In genomic region chr7:17878621-17879020, GRCh38 we compare ENCODE assay signal across 1 cellular context.
TF ChIP-seq lines count a peak whose summit lies in the region.

No MANE protein-coding gene starts in this region.

TF ChIP-seq in WTC11, 78 proteins besides CTCF, POLR2A, EP300 and RAD21 (continued from another document):
- TF ChIP-seq, protein P1, sequence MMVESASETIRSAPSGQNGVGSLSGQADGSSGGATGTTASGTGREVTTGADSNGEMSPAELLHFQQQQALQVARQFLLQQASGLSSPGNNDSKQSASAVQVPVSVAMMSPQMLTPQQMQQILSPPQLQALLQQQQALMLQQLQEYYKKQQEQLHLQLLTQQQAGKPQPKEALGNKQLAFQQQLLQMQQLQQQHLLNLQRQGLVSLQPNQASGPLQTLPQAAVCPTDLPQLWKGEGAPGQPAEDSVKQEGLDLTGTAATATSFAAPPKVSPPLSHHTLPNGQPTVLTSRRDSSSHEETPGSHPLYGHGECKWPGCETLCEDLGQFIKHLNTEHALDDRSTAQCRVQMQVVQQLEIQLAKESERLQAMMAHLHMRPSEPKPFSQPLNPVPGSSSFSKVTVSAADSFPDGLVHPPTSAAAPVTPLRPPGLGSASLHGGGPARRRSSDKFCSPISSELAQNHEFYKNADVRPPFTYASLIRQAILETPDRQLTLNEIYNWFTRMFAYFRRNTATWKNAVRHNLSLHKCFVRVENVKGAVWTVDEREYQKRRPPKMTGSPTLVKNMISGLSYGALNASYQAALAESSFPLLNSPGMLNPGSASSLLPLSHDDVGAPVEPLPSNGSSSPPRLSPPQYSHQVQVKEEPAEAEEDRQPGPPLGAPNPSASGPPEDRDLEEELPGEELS (CRISPR knock-in tag; IDR thresholded peaks at IDR 0.05) = no peak
- TF ChIP-seq, protein P2, sequence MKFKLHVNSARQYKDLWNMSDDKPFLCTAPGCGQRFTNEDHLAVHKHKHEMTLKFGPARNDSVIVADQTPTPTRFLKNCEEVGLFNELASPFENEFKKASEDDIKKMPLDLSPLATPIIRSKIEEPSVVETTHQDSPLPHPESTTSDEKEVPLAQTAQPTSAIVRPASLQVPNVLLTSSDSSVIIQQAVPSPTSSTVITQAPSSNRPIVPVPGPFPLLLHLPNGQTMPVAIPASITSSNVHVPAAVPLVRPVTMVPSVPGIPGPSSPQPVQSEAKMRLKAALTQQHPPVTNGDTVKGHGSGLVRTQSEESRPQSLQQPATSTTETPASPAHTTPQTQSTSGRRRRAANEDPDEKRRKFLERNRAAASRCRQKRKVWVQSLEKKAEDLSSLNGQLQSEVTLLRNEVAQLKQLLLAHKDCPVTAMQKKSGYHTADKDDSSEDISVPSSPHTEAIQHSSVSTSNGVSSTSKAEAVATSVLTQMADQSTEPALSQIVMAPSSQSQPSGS (CRISPR knock-in tag; IDR thresholded peaks at IDR 0.05; ENCODE audit: borderline replicate concordance, low read depth) = no peak
- TF ChIP-seq SP1 (CRISPR knock-in tag; conservative IDR thresholded peaks at IDR 0.05) (no peak), MYBL2 (CRISPR knock-in tag; IDR thresholded peaks at IDR 0.05) (no peak), RORB (CRISPR knock-in tag; IDR thresholded peaks at IDR 0.05) (no peak), GTF2I (CRISPR knock-in tag; conservative IDR thresholded peaks at IDR 0.05) (no peak), ETV6 (CRISPR knock-in tag; IDR thresholded peaks at IDR 0.05) (no peak), ZNF416 (CRISPR knock-in tag; IDR thresholded peaks at IDR 0.05) (no peak), ELF4 (CRISPR knock-in tag; IDR thresholded peaks at IDR 0.05; ENCODE audit: low read depth) (no peak)
